ENCODE assay signal across 17 cellular contexts in genomic region chr6:137738197-137738596, GRCh38.
DNase-seq lines count a peak whose midpoint lies in the region; ATAC-seq, FAIRE-seq and TF ChIP-seq lines count a peak whose summit lies in the region.
"Had no signal": no experiment of that assay in that cellular context is flagged by ENCODE, and none has a peak within 500 bp of the region (broad histone marks: within the 10 kb centered on the region; RNA-seq: fewer than 3 reads in every experiment).

No MANE protein-coding gene starts in this region.

- H3K36me3 ChIP-seq in DND-41 (ENCODE audit: insufficient read depth, low read length): no peaks in the 10 kb centered on the region
- no peaks in the 10 kb centered on the region for H3K36me3 ChIP-seq in IMR-90 (ENCODE audit: control insufficient read depth, insufficient read depth, low read length)

- H3K23ac ChIP-seq in IMR-90 (ENCODE audit: low read depth, low read length): no peak overlapping the region

- no peaks in the 10 kb centered on the region for H4K20me1 ChIP-seq in DND-41 (ENCODE audit: insufficient read depth, low read length)
- H4K20me1 ChIP-seq in IMR-90 (ENCODE audit: insufficient read depth, low read length): no peaks in the 10 kb centered on the region

- in situ Hi-C loops in IMR-90 (cut with MboI; ENCODE audit: low sequenced_read_pairs) (no loop called here), KBM-7 (cut with MboI; ENCODE audit: low pct_unique_long_range_greater_than_20kb, low sequenced_read_pairs) (no loop called here)

- H2BK20ac ChIP-seq in IMR-90 (ENCODE audit: low read depth, low read length): no peak overlapping the region

- no peak overlapping the region for H3K4me3 Mint-ChIP-seq in natural killer cell treated with Interleukin-12 subunit alpha and Interleukin-12 subunit beta and Interleukin-15 and Interleukin-18, amount 100 ng/mL, for 72 hours
- H3K4me3 Mint-ChIP-seq: activated CD4-positive, alpha-beta memory T cell treated with anti-CD3 and anti-CD28 coated beads for 36 hours; H9; stimulated activated memory B cell treated with anti-CD40 and anti-IgM and Interleukin-4, amounts not matched to agents 10 μg/mL and 1 μg/mL and 100 μg/mL, for 72 hours had no signal

- H3K4me2 ChIP-seq in DND-41 (ENCODE audit: insufficient read depth, low read length) (no peak overlapping the region), IMR-90 (ENCODE audit: low read depth, low read length) (no peak overlapping the region)

- H3K9ac ChIP-seq in DND-41 (ENCODE audit: low read depth, low read length): peak overlapping the region; percentile 61; the same call in 1 of the 2 replicates
- H3K9ac ChIP-seq in IMR-90 (ENCODE audit: low read depth, low read length): no peak overlapping the region

- H3K27me3 ChIP-seq in DND-41 (ENCODE audit: insufficient read depth, low read length, poor library complexity) (no peaks in the 10 kb centered on the region), IMR-90 (ENCODE audit: control insufficient read depth, insufficient read depth, low read length) (no peaks in the 10 kb centered on the region; the same call in 1 of the 2 replicates)

- no peak overlapping the region for H3K18ac ChIP-seq in IMR-90 (ENCODE audit: low read depth, low read length)

- H4K91ac ChIP-seq in IMR-90 (ENCODE audit: insufficient read depth, low read depth, low read length): no peak overlapping the region

- no peak for TF ChIP-seq CTCF in DND-41 (IDR thresholded peaks at IDR 0.05; ENCODE audit: borderline replicate concordance, extremely low read depth, low read length, poor library complexity, severe bottlenecking)
- TF ChIP-seq CTCF in IMR-90 (conservative IDR thresholded peaks at IDR 0.05; ENCODE audit: low read depth, low read length): no peak

- H3K4me1 ChIP-seq in DND-41 (ENCODE audit: insufficient read depth, low read length) (peaks cover 89% of the 10 kb centered on the region), IMR-90 (ENCODE audit: control insufficient read depth, insufficient read depth, low read length) (no peaks in the 10 kb centered on the region)
- H3K4me1 ChIP-seq: Caco-2 had no signal

- H3K9me3 Mint-ChIP-seq in natural killer cell treated with Interleukin-12 subunit alpha and Interleukin-12 subunit beta and Interleukin-15 and Interleukin-18, amount 100 ng/mL, for 72 hours: peaks cover 3% of the 10 kb centered on the region
- H3K9me3 Mint-ChIP-seq: activated CD4-positive, alpha-beta memory T cell treated with anti-CD3 and anti-CD28 coated beads for 36 hours; H9; stimulated activated memory B cell treated with anti-CD40 and anti-IgM and Interleukin-4, amounts not matched to agents 10 μg/mL and 1 μg/mL and 100 μg/mL, for 72 hours had no signal

- H2AFZ ChIP-seq in DND-41 (ENCODE audit: low read depth, low read length) (no peak overlapping the region), IMR-90 (replicated peaks; ENCODE audit: low read length, poor library complexity) (no peak overlapping the region)

- H3K14ac ChIP-seq in IMR-90 (replicated peaks; ENCODE audit: low read depth, low read length): no peak overlapping the region

- H2BK15ac ChIP-seq in IMR-90 (ENCODE audit: low read depth, low read length): no peak overlapping the region

- DNase-seq in DND-41 (peak; percentile 30), IMR-90 (peak; percentile 59), brain pericyte (ENCODE audit: low read depth, low spot score) (peak; percentile 81), caudate nucleus (lab: John Stamatoyannopoulos, UW) (no peak), KBM-7 (no peak), GM19239 (ENCODE audit: insufficient read length, low spot score) (no peak)
- DNase-seq in natural killer cell treated with Interleukin-12 subunit alpha and Interleukin-12 subunit beta and Interleukin-15 and Interleukin-18, amount 100 ng/mL, for 72 hours (ENCODE audit: low spot score): no peak
- no peak for DNase-seq in activated naive CD4-positive, alpha-beta T cell treated with Interleukin-2 at 50 U/mL for 16 hours
- DNase-seq: activated CD4-positive, alpha-beta memory T cell treated with anti-CD3 and anti-CD28 coated beads for 36 hours; activated naive CD4-positive, alpha-beta T cell; Caco-2; dermis blood vessel endothelial cell; H9; head of caudate nucleus; NCI-H187 treated with DMSO at 0.1 percent for 48 hours; occipital lobe had no signal

- peak overlapping the region in 1 of 2 donors; percentile 33 for H3K27ac Mint-ChIP-seq in natural killer cell treated with Interleukin-12 subunit alpha and Interleukin-12 subunit beta and Interleukin-15 and Interleukin-18, amount 100 ng/mL, for 72 hours
- H3K27ac Mint-ChIP-seq: activated CD4-positive, alpha-beta memory T cell treated with anti-CD3 and anti-CD28 coated beads for 36 hours; H9; stimulated activated memory B cell treated with anti-CD40 and anti-IgM and Interleukin-4, amounts not matched to agents 10 μg/mL and 1 μg/mL and 100 μg/mL, for 72 hours had no signal

- CTCF ChIA-PET in IMR-90 (lab: Yijun Ruan, JAX): no interaction called here

- ATAC-seq in DND-41 (ENCODE audit: insufficient read depth, low read depth): no peak
- ATAC-seq in IMR-90 (ENCODE audit: low read depth): no peak
- ATAC-seq in natural killer cell treated with Interleukin-12 subunit alpha and Interleukin-12 subunit beta and Interleukin-15 and Interleukin-18, amount 100 ng/mL, for 72 hours: peak; percentile 51 to 64
- ATAC-seq: stimulated activated memory B cell treated with anti-CD40 and anti-IgM and Interleukin-4, amounts not matched to agents 10 μg/mL and 1 μg/mL and 100 μg/mL, for 72 hours had no signal

- no peaks in the 10 kb centered on the region for H3K79me1 ChIP-seq in IMR-90 (ENCODE audit: low read depth in 1 of 2, low read length in 2 of 2)

- TF ChIP-seq RAD21 in IMR-90 (IDR thresholded peaks at IDR 0.05; ENCODE audit: low read length): no peak

- TF ChIP-seq POLR2A in IMR-90 (IDR thresholded peaks at IDR 0.05; ENCODE audit: low read depth, low read length): no peak

- dilution Hi-C loops in IMR-90 (cut with HindIII; ENCODE audit: low sequenced_read_pairs, unreplicated experiment): no loop called here

- BruUV-seq in IMR-90 (replicated peaks; lab: Mats Ljungman, UMichigan): no TSS peak

- intact Hi-C loops in IMR-90 (cut with micrococcal nuclease): no loop called here

- H3K79me2 ChIP-seq in DND-41 (ENCODE audit: insufficient read depth, low read length): no peaks in the 10 kb centered on the region

- no peak overlapping the region for H3K4ac ChIP-seq in IMR-90 (ENCODE audit: low read depth, low read length)

- H4K8ac ChIP-seq in IMR-90 (ENCODE audit: low read depth in 2 of 2, low read length in 2 of 2): no peak overlapping the region

- H2BK120ac ChIP-seq in IMR-90 (ENCODE audit: low read depth, low read length): no peak overlapping the region

- H3K9me3 ChIP-seq in DND-41 (ENCODE audit: insufficient read depth, low read length, severe bottlenecking) (no peaks in the 10 kb centered on the region), IMR-90 (ENCODE audit: control insufficient read depth, insufficient read depth, low read length) (0 out of 2 replicates have a peak, but pooled peaks cover 2% of the 10 kb centered on the region)
- H3K9me3 ChIP-seq: Caco-2 had no signal

- H3K4me1 Mint-ChIP-seq in natural killer cell treated with Interleukin-12 subunit alpha and Interleukin-12 subunit beta and Interleukin-15 and Interleukin-18, amount 100 ng/mL, for 72 hours (ENCODE audit: low read depth in 2 of 2): peaks cover 22 to 30% of the 10 kb centered on the region in 2 donors
- H3K4me1 Mint-ChIP-seq: stimulated activated memory B cell treated with anti-CD40 and anti-IgM and Interleukin-4, amounts not matched to agents 10 μg/mL and 1 μg/mL and 100 μg/mL, for 72 hours had no signal

- no peak overlapping the region for H3K56ac ChIP-seq in IMR-90 (ENCODE audit: extremely low read depth, insufficient read depth, low read length)

- H3K36me3 Mint-ChIP-seq in natural killer cell treated with Interleukin-12 subunit alpha and Interleukin-12 subunit beta and Interleukin-15 and Interleukin-18, amount 100 ng/mL, for 72 hours: no peaks in the 10 kb centered on the region
- H3K36me3 Mint-ChIP-seq: activated CD4-positive, alpha-beta memory T cell treated with anti-CD3 and anti-CD28 coated beads for 36 hours; stimulated activated memory B cell treated with anti-CD40 and anti-IgM and Interleukin-4, amounts not matched to agents 10 μg/mL and 1 μg/mL and 100 μg/mL, for 72 hours had no signal

- no peak overlapping the region for H2AK9ac ChIP-seq in IMR-90 (replicated peaks; ENCODE audit: low read depth, low read length, poor library complexity)

- no peak overlapping the region for H4K5ac ChIP-seq in IMR-90 (ENCODE audit: low read depth, low read length)

- no peaks in the 10 kb centered on the region for H3K9me1 ChIP-seq in IMR-90 (ENCODE audit: insufficient read depth, low read length)

- POLR2A ChIA-PET in IMR-90 (lab: Charles Lee; ENCODE audit: unreplicated experiment): no interaction called here

- 82% methylated on average over 2 of the region's 4 CpGs; no CpG with 5 or more reads in 1 of the 2 experiments for WGBS in IMR-90 (ENCODE audit: extremely low coverage in 2 of 2, insufficient read length in 1 of 2), 2 experiments

- no peak for FAIRE-seq in GM19239 (lab: Jason Lieb, UNC)

- H3K27me3 Mint-ChIP-seq in natural killer cell treated with Interleukin-12 subunit alpha and Interleukin-12 subunit beta and Interleukin-15 and Interleukin-18, amount 100 ng/mL, for 72 hours: peaks cover 7 to 12% of the 10 kb centered on the region in 2 donors
- H3K27me3 Mint-ChIP-seq: activated CD4-positive, alpha-beta memory T cell treated with anti-CD3 and anti-CD28 coated beads for 36 hours; stimulated activated memory B cell treated with anti-CD40 and anti-IgM and Interleukin-4, amounts not matched to agents 10 μg/mL and 1 μg/mL and 100 μg/mL, for 72 hours had no signal

- H3K4me3 ChIP-seq in DND-41 (ENCODE audit: low read depth in 1 of 2, low read length in 2 of 2): no peak overlapping the region
- no peak overlapping the region for H3K4me3 ChIP-seq in IMR-90 (ENCODE audit: insufficient read depth, low read depth, low read length)

- no peak overlapping the region for H2AK5ac ChIP-seq in IMR-90 (ENCODE audit: low read depth, low read length)

- H2BK5ac ChIP-seq in IMR-90 (ENCODE audit: low read depth, low read length, poor library complexity, severe bottlenecking): no peak overlapping the region

- H3K27ac ChIP-seq in DND-41 (ENCODE audit: low read length) (peak overlapping the region; percentile 97), IMR-90 (ENCODE audit: insufficient read depth, low read length) (no peak overlapping the region), caudate nucleus (ENCODE audit: low read depth, low read length) (no peak overlapping the region)

TF ChIP-seq in IMR-90, 13 proteins besides CTCF, POLR2A, EP300 and RAD21 (continues in another document):
- TF ChIP-seq SMC3 (IDR thresholded peaks at IDR 0.05; ENCODE audit: low read depth, low read length) (no peak), MAFK (IDR thresholded peaks at IDR 0.05; ENCODE audit: low read depth, low read length) (no peak), CEBPB (IDR thresholded peaks at IDR 0.05; ENCODE audit: low read depth, low read length) (no peak), MXI1 (IDR thresholded peaks at IDR 0.05; ENCODE audit: borderline replicate concordance, low read depth, low read length) (no peak), FOS (IDR thresholded peaks at IDR 0.05; ENCODE audit: low read depth, low read length) (no peak)

Comparison
In these comparisons a context has a peak if more than half of its experiments do, and no peak if none do; other contexts are left out.
1. ATAC-seq: peak in natural killer cell treated with Interleukin-12 subunit alpha and Interleukin-12 subunit beta and Interleukin-15 and Interleukin-18, amount 100 ng/mL, for 72 hours (2 of 2); none in DND-41 (single experiment) and IMR-90 (single experiment).
2. DNase-seq: peak in DND-41 (single experiment), IMR-90 (single experiment) and brain pericyte (single experiment); none in natural killer cell treated with Interleukin-12 subunit alpha and Interleukin-12 subunit beta and Interleukin-15 and Interleukin-18, amount 100 ng/mL, for 72 hours (single experiment), activated naive CD4-positive, alpha-beta T cell treated with Interleukin-2 at 50 U/mL for 16 hours (single experiment), caudate nucleus (0 of 61), KBM-7 (single experiment) and GM19239 (single experiment).